ENCODE assay signal across 7 cellular contexts in genomic region chr1:161832299-161832907, GRCh38.
DNase-seq lines count a peak whose midpoint lies in the region; ATAC-seq, FAIRE-seq and TF ChIP-seq lines count a peak whose summit lies in the region.
"Not testable (repeated sequence)": the region's sequence is repeated elsewhere in the genome, so short reads cannot be mapped to it uniquely, and the experiment has no call there.

No MANE protein-coding gene starts in this region.

- TF ChIP-seq RAD21 in HepG2 (CRISPR knock-in tag; IDR thresholded peaks at IDR 0.05), result not testable (repeated sequence)

- H3K4me3 ChIP-seq in HUES6 (ENCODE audit: low read depth, low read length), result peak overlapping the region; percentile 26; the same call in 1 of the 2 replicates
- H3K4me3 ChIP-seq in HepG2 (replicated peaks in 1 of 3; ENCODE audit: insufficient read depth in 1 of 3, low read depth in 2 of 3, low read length in 3 of 3), result peak overlapping the region in 2 of 3 experiments; percentile 5 to 23; a peak in 2 of 6 replicates

- intact Hi-C loops in CD4-positive, alpha-beta T cell (cut with DNase I, micrococcal nuclease); HepG2 (cut with micrococcal nuclease; ENCODE audit: unreplicated experiment): not testable (repeated sequence)

- H3K4me1 Mint-ChIP-seq in CD4-positive, alpha-beta T cell (ENCODE audit: low read depth), result peaks cover 15% of the 10 kb centered on the region
- H3K4me1 Mint-ChIP-seq in T-helper 17 cell, result not testable (repeated sequence)
- H3K4me1 Mint-ChIP-seq in activated CD4-positive, alpha-beta T cell treated with anti-CD3 and anti-CD28 coated beads, Interleukin-2, amount 10 ng/mL, durations not matched to agents 7 days and 5 days, result peaks cover 12% of the 10 kb centered on the region
- peaks cover 0 to 12% (median 7%) of the 10 kb centered on the region in 4 donors for H3K4me1 Mint-ChIP-seq in naive thymus-derived CD8-positive, alpha-beta T cell

- not testable (repeated sequence) for H3K27ac ChIP-seq in CD4-positive, alpha-beta T cell (ENCODE audit: low read depth, low read length); HUES6 (ENCODE audit: low read depth, low read length); HepG2 (ENCODE audit: extremely low read length, insufficient read depth, low read length)

- H3K27me3 ChIP-seq in CD4-positive, alpha-beta T cell (ENCODE audit: control insufficient read depth, insufficient read depth, low read length); HUES6 (ENCODE audit: control insufficient read depth, insufficient read depth, low read length); HepG2 (ENCODE audit: control insufficient read depth in 1 of 2, insufficient read depth in 2 of 2, low read length in 2 of 2): not testable (repeated sequence)

- not testable (repeated sequence) for TF ChIP-seq POLR2A in HepG2 (IDR thresholded peaks at IDR 0.05; ENCODE audit: insufficient read depth in 1 of 2, low read depth in 2 of 2, low read length in 2 of 2)

- H3K79me2 ChIP-seq in HepG2 (ENCODE audit: insufficient read depth, low read length), result not testable (repeated sequence)

- in situ Hi-C loops in HepG2 (cut with HindIII; ENCODE audit: extremely low pct_ligation_motif_present, low pct_unique_long_range_greater_than_20kb), result not testable (repeated sequence)

- WGBS in HepG2 (ENCODE audit: low lambda C conversion rate), result 3% methylated on average over 6 of the region's 10 CpGs

- H4K20me1 ChIP-seq in HepG2 (ENCODE audit: insufficient read depth, low read length), result not testable (repeated sequence)

- peak overlapping the region; percentile 47 for H3K27ac Mint-ChIP-seq in CD4-positive, alpha-beta T cell
- peak overlapping the region; percentile 16 for H3K27ac Mint-ChIP-seq in T-helper 17 cell
- H3K27ac Mint-ChIP-seq in activated CD4-positive, alpha-beta T cell treated with anti-CD3 and anti-CD28 coated beads, Interleukin-2, amount 10 ng/mL, durations not matched to agents 7 days and 5 days, result peak overlapping the region; percentile 69
- peak overlapping the region in 6 of 10 donors; percentile 15 to 85 (median 34) for H3K27ac Mint-ChIP-seq in naive thymus-derived CD8-positive, alpha-beta T cell

- not testable (repeated sequence) for H3K9me3 ChIP-seq in CD4-positive, alpha-beta T cell (ENCODE audit: control insufficient read depth, low read length); HUES6 (ENCODE audit: control insufficient read depth, insufficient read depth, low read depth, low read length); T-helper 17 cell (ENCODE audit: control insufficient read depth, low read length, poor library complexity, severe bottlenecking); HepG2 (ENCODE audit: low read length)

- H3K4me1 ChIP-seq in HUES6 (ENCODE audit: control insufficient read depth, insufficient read depth, low read length); HepG2 (ENCODE audit: insufficient read depth, low read length): not testable (repeated sequence)

- H3K36me3 Mint-ChIP-seq in CD4-positive, alpha-beta T cell (ENCODE audit: low read depth), result peaks cover 65% of the 10 kb centered on the region
- H3K36me3 Mint-ChIP-seq in T-helper 17 cell (ENCODE audit: low read depth), result not testable (repeated sequence)
- peaks cover 44% of the 10 kb centered on the region for H3K36me3 Mint-ChIP-seq in activated CD4-positive, alpha-beta T cell treated with anti-CD3 and anti-CD28 coated beads, Interleukin-2, amount 10 ng/mL, durations not matched to agents 7 days and 5 days (ENCODE audit: low read depth)
- peaks cover 7 to 42% (median 34%) of the 10 kb centered on the region in 3 donors for H3K36me3 Mint-ChIP-seq in naive thymus-derived CD8-positive, alpha-beta T cell

- CTCF ChIA-PET in CD4-positive, alpha-beta T cell (lab: Charles Lee); activated CD4-positive, alpha-beta T cell treated with anti-CD3 and anti-CD28 coated beads, Interleukin-2, amount 10 ng/mL, durations not matched to agents 7 days and 5 days (lab: Charles Lee); HepG2 (lab: Yijun Ruan, JAX; ENCODE audit: low intra/inter-chr PET ratio, low total read pairs): not testable (repeated sequence)

- H3K9me3 Mint-ChIP-seq in CD4-positive, alpha-beta T cell; naive thymus-derived CD8-positive, alpha-beta T cell: not testable (repeated sequence)
- peaks cover 11% of the 10 kb centered on the region for H3K9me3 Mint-ChIP-seq in activated CD4-positive, alpha-beta T cell treated with anti-CD3 and anti-CD28 coated beads, Interleukin-2, amount 10 ng/mL, durations not matched to agents 7 days and 5 days

- not testable (repeated sequence) for H3K27me3 Mint-ChIP-seq in CD4-positive, alpha-beta T cell; T-helper 17 cell; activated CD4-positive, alpha-beta T cell treated with anti-CD3 and anti-CD28 coated beads, Interleukin-2, amount 10 ng/mL, durations not matched to agents 7 days and 5 days; naive thymus-derived CD8-positive, alpha-beta T cell

- TF ChIP-seq EP300 in HepG2 (IDR thresholded peaks at IDR 0.05; ENCODE audit: low read depth in 2 of 2, low read length in 2 of 2); HepG2 (CRISPR knock-in tag; IDR thresholded peaks at IDR 0.05; ENCODE audit: borderline replicate concordance): not testable (repeated sequence)

- TF ChIP-seq CTCF in CD4-positive, alpha-beta T cell (IDR thresholded peaks at IDR 0.05), result not testable (repeated sequence)
- 0 out of 2 replicates have a peak, but pooled peaks have one; percentile 23 for TF ChIP-seq CTCF in HepG2 (CRISPR knock-in tag; IDR thresholded peaks at IDR 0.05)

- peak in 6 of 10 experiments; percentile 0 to 28 (median 6) for DNase-seq in CD4-positive, alpha-beta T cell
- peak in 1 of 3 donors; percentile 5 for DNase-seq in T-helper 17 cell
- DNase-seq in activated CD4-positive, alpha-beta T cell treated with anti-CD3 and anti-CD28 coated beads, Interleukin-2, amount 10 ng/mL, durations not matched to agents 7 days and 5 days, result peak; percentile 12
- DNase-seq in activated effector memory CD4-positive, alpha-beta T cell treated with anti-CD3 and anti-CD28 coated beads, Interleukin-2, amount 50 U/mL, for 16 hours, result peak; percentile 65
- peak; percentile 1 for DNase-seq in HepG2 (ENCODE audit: low spot score)
- peak in 5 of 10 donors; percentile 1 to 65 (median 26) for DNase-seq in naive thymus-derived CD8-positive, alpha-beta T cell

- peak overlapping the region; percentile 58; the same call in 1 of the 2 replicates for H3K4me2 ChIP-seq in HepG2 (ENCODE audit: low read depth, low read length)

- not testable (repeated sequence) for BruUV-seq in HepG2 (replicated peaks; lab: Mats Ljungman, UMichigan)

- ATAC-seq in CD4-positive, alpha-beta T cell (ENCODE audit: poor library complexity); T-helper 17 cell; HepG2; naive thymus-derived CD8-positive, alpha-beta T cell: not testable (repeated sequence)

- not testable (repeated sequence) for FAIRE-seq in HepG2 (lab: Jason Lieb, UNC)

- not testable (repeated sequence) for H2AFZ ChIP-seq in HepG2 (ENCODE audit: low read length)

- not testable (repeated sequence) for H3K9ac ChIP-seq in HUES6 (ENCODE audit: low read length); HepG2 (ENCODE audit: insufficient read depth, low read depth, low read length)

- POLR2A ChIA-PET in CD4-positive, alpha-beta T cell (lab: Charles Lee); activated CD4-positive, alpha-beta T cell treated with anti-CD3 and anti-CD28 coated beads, Interleukin-2, amount 10 ng/mL, durations not matched to agents 7 days and 5 days (lab: Charles Lee); HepG2 (lab: Yijun Ruan, JAX); naive thymus-derived CD8-positive, alpha-beta T cell (lab: Charles Lee): not testable (repeated sequence)

- not testable (repeated sequence) for H3K36me3 ChIP-seq in HUES6 (ENCODE audit: control insufficient read depth, insufficient read depth, low read length); HepG2 (replicated peaks in 1 of 2; ENCODE audit: control insufficient read depth in 1 of 2, insufficient read depth in 2 of 2, low read length in 2 of 2)

- H3K4me3 Mint-ChIP-seq in CD4-positive, alpha-beta T cell; T-helper 17 cell; activated CD4-positive, alpha-beta T cell treated with anti-CD3 and anti-CD28 coated beads, Interleukin-2, amount 10 ng/mL, durations not matched to agents 7 days and 5 days: not testable (repeated sequence)
- H3K4me3 Mint-ChIP-seq in naive thymus-derived CD8-positive, alpha-beta T cell, result peak overlapping the region in 4 of 10 donors; percentile 4 to 51 (median 20)

TF ChIP-seq in HepG2, 621 proteins besides CTCF, POLR2A, EP300 and RAD21 (continues in another document):
- TF ChIP-seq SAP130 (CRISPR knock-in tag; IDR thresholded peaks at IDR 0.05; ENCODE audit: low read depth) (0 out of 2 replicates have a peak, but pooled peaks have one; percentile 22), HMGXB4 (CRISPR knock-in tag; IDR thresholded peaks at IDR 0.05; ENCODE audit: borderline replicate concordance in 1 of 2, low read depth in 1 of 2) (0 out of 4 replicates have a peak, but pooled peaks of 1 of the 2 experiments have one; percentile 31), ELF1 (CRISPR knock-in tag; IDR thresholded peaks at IDR 0.05) (peak; percentile 43; the same call in 1 of the 2 replicates), FOXA1 (CRISPR knock-in tag; IDR thresholded peaks at IDR 0.05) (peak; percentile 66), CEBPG (CRISPR knock-in tag; IDR thresholded peaks at IDR 0.05) (peak; percentile 43)
- TF ChIP-seq FOXA1 (IDR thresholded peaks at IDR 0.05), result not testable (repeated sequence)

Comparison
In these comparisons a context has a peak if more than half of its experiments do, and no peak if none do; other contexts are left out.
1. H3K27ac Mint-ChIP-seq: peak in every context shown above with its lines; median percentile 69 in activated CD4-positive, alpha-beta T cell treated with anti-CD3 and anti-CD28 coated beads, Interleukin-2, amount 10 ng/mL, durations not matched to agents 7 days and 5 days; 47 in CD4-positive, alpha-beta T cell; 34 in naive thymus-derived CD8-positive, alpha-beta T cell; 16 in T-helper 17 cell.